In the genomic region with DNA sequence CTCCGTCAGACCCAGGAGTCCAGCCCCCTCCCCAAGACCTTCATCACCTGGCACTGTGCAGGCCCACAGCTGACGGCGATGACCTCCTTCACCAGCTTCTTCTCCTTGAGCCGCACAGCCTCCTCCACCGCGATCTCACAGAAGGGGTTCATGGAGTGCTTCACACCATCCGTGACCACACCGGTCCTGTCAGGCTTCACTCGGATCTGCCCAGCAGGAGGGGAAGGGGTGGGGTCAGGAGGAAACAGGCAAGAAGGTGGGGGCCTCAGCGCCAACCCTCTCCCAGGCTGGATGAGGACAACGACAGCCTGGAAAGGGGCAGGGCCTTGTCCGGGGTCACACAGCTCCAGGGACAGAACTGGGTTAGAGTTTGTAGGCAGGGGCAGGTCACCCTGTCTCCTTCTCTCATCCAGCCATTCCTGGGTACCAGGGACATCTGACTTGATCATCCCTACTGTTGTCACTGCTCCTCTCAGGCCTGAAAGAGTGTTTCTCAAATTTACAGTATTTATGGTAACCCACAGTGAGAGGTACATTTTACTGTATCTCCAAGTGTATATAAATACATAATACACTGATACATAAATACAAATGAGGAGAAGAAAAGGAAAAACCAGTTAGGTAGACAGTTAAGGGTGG, we compare ENCODE assay signal across 1 cellular context.
TF ChIP-seq lines count a peak whose summit lies in the region.

No MANE protein-coding gene starts in this region.

TF ChIP-seq in HepG2, 621 proteins besides CTCF, POLR2A, EP300 and RAD21 (continued from another document and continues in another):
- TF ChIP-seq, protein P1, sequence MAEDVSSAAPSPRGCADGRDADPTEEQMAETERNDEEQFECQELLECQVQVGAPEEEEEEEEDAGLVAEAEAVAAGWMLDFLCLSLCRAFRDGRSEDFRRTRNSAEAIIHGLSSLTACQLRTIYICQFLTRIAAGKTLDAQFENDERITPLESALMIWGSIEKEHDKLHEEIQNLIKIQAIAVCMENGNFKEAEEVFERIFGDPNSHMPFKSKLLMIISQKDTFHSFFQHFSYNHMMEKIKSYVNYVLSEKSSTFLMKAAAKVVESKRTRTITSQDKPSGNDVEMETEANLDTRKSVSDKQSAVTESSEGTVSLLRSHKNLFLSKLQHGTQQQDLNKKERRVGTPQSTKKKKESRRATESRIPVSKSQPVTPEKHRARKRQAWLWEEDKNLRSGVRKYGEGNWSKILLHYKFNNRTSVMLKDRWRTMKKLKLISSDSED (CRISPR knock-in tag; IDR thresholded peaks at IDR 0.05), result no peak
- TF ChIP-seq RXRB (CRISPR knock-in tag; IDR thresholded peaks at IDR 0.05; ENCODE audit: borderline replicate concordance), result peak; percentile 75
- no peak for TF ChIP-seq RBM39 (IDR thresholded peaks at IDR 0.05; ENCODE audit: low read depth, low read length, poor library complexity, severe bottlenecking)
- TF ChIP-seq KLF15 (CRISPR knock-in tag; IDR thresholded peaks at IDR 0.05; ENCODE audit: borderline replicate concordance), result no peak
- TF ChIP-seq HDAC1 (CRISPR knock-in tag; IDR thresholded peaks at IDR 0.05), result no peak; the same call in 1 of the 2 replicates
- TF ChIP-seq TOE1 (CRISPR knock-in tag; IDR thresholded peaks at IDR 0.05), result no peak
- TF ChIP-seq NAIF1 (CRISPR knock-in tag; IDR thresholded peaks at IDR 0.05; ENCODE audit: borderline replicate concordance), result no peak; the same call in 1 of the 2 replicates
- TF ChIP-seq ZNF512B (CRISPR knock-in tag; IDR thresholded peaks at IDR 0.05; ENCODE audit: borderline replicate concordance), result no peak
- no peak for TF ChIP-seq ZNF296 (CRISPR knock-in tag; conservative IDR thresholded peaks at IDR 0.05)
- no peak for TF ChIP-seq TSC22D2 (CRISPR knock-in tag; IDR thresholded peaks at IDR 0.05; ENCODE audit: borderline replicate concordance)
- no peak for TF ChIP-seq ZSCAN9 (CRISPR knock-in tag; IDR thresholded peaks at IDR 0.05; ENCODE audit: borderline replicate concordance)
- no peak for TF ChIP-seq ZBTB8A (CRISPR knock-in tag; IDR thresholded peaks at IDR 0.05; ENCODE audit: borderline replicate concordance, low read depth)
- TF ChIP-seq ZNF275 (CRISPR knock-in tag; IDR thresholded peaks at IDR 0.05; ENCODE audit: borderline replicate concordance), result 0 out of 2 replicates have a peak, but pooled peaks have one; percentile 31
- no peak for TF ChIP-seq ZBTB26 (CRISPR knock-in tag; IDR thresholded peaks at IDR 0.05; ENCODE audit: borderline replicate concordance)
- TF ChIP-seq ZNF703 (CRISPR knock-in tag; IDR thresholded peaks at IDR 0.05; ENCODE audit: borderline replicate concordance), result no peak
- peak; percentile 25; the same call in 1 of the 2 replicates for TF ChIP-seq ZNF691 (CRISPR knock-in tag; IDR thresholded peaks at IDR 0.05; ENCODE audit: borderline replicate concordance, low read depth)
- no peak for TF ChIP-seq ELF4 (CRISPR knock-in tag; IDR thresholded peaks at IDR 0.05; ENCODE audit: borderline replicate concordance)
- TF ChIP-seq ZBTB1 (CRISPR knock-in tag; IDR thresholded peaks at IDR 0.05; ENCODE audit: borderline replicate concordance), result no peak
- TF ChIP-seq ZSCAN22 (CRISPR knock-in tag; IDR thresholded peaks at IDR 0.05), result peak; percentile 98
- TF ChIP-seq FOXM1 (CRISPR knock-in tag; IDR thresholded peaks at IDR 0.05), result no peak
- no peak; the same call in 1 of the 2 replicates for TF ChIP-seq ZFP90 (CRISPR knock-in tag; IDR thresholded peaks at IDR 0.05; ENCODE audit: borderline replicate concordance)
- no peak for TF ChIP-seq ZNF503 (CRISPR knock-in tag; IDR thresholded peaks at IDR 0.05)
- TF ChIP-seq, protein P2, sequence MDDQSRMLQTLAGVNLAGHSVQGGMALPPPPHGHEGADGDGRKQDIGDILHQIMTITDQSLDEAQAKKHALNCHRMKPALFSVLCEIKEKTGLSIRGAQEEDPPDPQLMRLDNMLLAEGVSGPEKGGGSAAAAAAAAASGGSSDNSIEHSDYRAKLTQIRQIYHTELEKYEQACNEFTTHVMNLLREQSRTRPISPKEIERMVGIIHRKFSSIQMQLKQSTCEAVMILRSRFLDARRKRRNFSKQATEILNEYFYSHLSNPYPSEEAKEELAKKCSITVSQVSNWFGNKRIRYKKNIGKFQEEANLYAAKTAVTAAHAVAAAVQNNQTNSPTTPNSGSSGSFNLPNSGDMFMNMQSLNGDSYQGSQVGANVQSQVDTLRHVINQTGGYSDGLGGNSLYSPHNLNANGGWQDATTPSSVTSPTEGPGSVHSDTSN (CRISPR knock-in tag; IDR thresholded peaks at IDR 0.05; ENCODE audit: borderline replicate concordance), result no peak
- no peak for TF ChIP-seq NPAS2 (CRISPR knock-in tag; IDR thresholded peaks at IDR 0.05; ENCODE audit: borderline replicate concordance)
- peak; percentile 69; the same call in 1 of the 2 replicates for TF ChIP-seq ZC3H13 (CRISPR knock-in tag; IDR thresholded peaks at IDR 0.05)
- TF ChIP-seq HIVEP1 (CRISPR knock-in tag; IDR thresholded peaks at IDR 0.05), result 0 out of 2 replicates have a peak, but pooled peaks have one; percentile 41
- no peak for TF ChIP-seq ZNF460 (CRISPR knock-in tag; IDR thresholded peaks at IDR 0.05; ENCODE audit: borderline replicate concordance)
- no peak; the same call in 1 of the 2 replicates for TF ChIP-seq YEATS4 (CRISPR knock-in tag; IDR thresholded peaks at IDR 0.05; ENCODE audit: borderline replicate concordance)
- TF ChIP-seq MYC (CRISPR knock-in tag; IDR thresholded peaks at IDR 0.05; ENCODE audit: borderline replicate concordance), result no peak
- TF ChIP-seq SMAD9 (CRISPR knock-in tag; IDR thresholded peaks at IDR 0.05), result no peak
- TF ChIP-seq MTA3 (CRISPR knock-in tag; IDR thresholded peaks at IDR 0.05), result no peak
- TF ChIP-seq, protein P3, sequence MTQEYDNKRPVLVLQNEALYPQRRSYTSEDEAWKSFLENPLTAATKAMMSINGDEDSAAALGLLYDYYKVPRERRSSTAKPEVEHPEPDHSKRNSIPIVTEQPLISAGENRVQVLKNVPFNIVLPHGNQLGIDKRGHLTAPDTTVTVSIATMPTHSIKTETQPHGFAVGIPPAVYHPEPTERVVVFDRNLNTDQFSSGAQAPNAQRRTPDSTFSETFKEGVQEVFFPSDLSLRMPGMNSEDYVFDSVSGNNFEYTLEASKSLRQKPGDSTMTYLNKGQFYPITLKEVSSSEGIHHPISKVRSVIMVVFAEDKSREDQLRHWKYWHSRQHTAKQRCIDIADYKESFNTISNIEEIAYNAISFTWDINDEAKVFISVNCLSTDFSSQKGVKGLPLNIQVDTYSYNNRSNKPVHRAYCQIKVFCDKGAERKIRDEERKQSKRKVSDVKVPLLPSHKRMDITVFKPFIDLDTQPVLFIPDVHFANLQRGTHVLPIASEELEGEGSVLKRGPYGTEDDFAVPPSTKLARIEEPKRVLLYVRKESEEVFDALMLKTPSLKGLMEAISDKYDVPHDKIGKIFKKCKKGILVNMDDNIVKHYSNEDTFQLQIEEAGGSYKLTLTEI (CRISPR knock-in tag; conservative IDR thresholded peaks at IDR 0.05), result no peak
- peak; percentile 81 for TF ChIP-seq RBFOX2 (IDR thresholded peaks at IDR 0.05; ENCODE audit: low read depth, low read length)
- TF ChIP-seq MAFK (conservative IDR thresholded peaks at IDR 0.05 in 1 of 2, IDR thresholded peaks at IDR 0.05 in 1 of 2; ENCODE audit: low read length in 2 of 2), result no peak
- TF ChIP-seq REST (IDR thresholded peaks at IDR 0.05; ENCODE audit: borderline replicate concordance in 1 of 2, low read depth in 1 of 2, low read length in 2 of 2), result no peak
- TF ChIP-seq NR2C2 (CRISPR knock-in tag; IDR thresholded peaks at IDR 0.05; ENCODE audit: borderline replicate concordance), result peak; percentile 44; the same call in 1 of the 2 replicates
